ENCODE assay signal across 8 cellular contexts in the genomic region with DNA sequence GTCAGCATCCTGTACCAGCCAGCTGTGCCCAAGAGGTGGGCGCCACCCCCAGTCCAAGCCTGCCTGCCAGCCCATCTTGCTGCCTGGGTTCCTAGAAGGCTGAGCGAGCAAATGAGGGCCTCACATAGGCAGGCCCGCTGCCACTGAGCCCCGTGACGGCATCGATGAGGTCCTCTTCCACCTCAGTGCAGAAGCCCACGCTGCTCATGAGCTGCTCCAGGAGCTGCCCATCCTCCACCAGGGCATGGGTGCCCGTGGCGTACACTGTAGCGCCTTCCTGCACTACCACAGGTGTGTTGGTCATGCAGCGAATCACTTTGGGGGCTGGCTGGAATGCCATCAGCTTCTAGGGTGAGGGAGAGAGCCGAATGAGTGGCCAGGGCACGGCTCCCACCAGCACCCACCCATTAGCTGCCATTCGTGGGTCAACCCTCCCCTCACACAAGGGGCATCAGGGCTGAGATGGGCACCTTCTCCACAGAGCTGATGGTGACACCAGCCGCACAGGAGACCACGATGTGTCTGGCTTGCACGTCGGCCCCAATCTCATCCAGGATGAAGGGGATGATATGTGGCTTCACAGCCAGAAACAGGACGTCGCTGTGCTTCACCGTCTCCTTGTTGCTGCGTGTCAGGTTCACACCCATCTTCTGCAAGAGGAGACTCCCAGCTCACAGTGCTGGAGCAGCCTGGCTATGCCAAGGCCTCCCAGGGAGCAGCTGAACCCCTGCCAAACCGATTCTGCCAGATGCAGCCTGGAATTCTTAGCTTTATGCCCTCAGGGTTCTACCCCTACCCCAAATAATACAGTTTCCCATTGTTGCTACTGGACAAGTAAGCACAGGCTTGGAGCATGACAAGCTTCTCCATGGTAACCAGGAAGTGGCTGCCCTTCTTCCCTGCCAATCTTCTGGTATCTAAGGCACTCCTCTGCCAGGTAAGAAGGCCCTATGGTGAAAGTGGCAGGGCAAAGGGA. TPM values are rescaled to one million over a fixed set of nuclear protein-coding genes. Genes with fewer than 3 reads are reported as not detected.
A peak's percentile ranks its signal among the peaks of the same experiment; 100 is the strongest.
DNase-seq lines count a peak whose midpoint lies in the region; ATAC-seq and TF ChIP-seq lines count a peak whose summit lies in the region.
"Had no signal": no experiment of that assay in that cellular context is flagged by ENCODE, and none has a peak within 500 bp of the region (broad histone marks: within the 10 kb centered on the region; RNA-seq: fewer than 3 reads in every experiment).

No MANE protein-coding gene starts in this region.

- H3K4me3 ChIP-seq in neuronal stem cell (ENCODE audit: low read length in 2 of 2) (peak overlapping the region in 1 of 2 donors; percentile 97), ascending aorta (no peak overlapping the region), left lung (no peak overlapping the region)

- peak overlapping the region; percentile 99 for H3K4me3 Mint-ChIP-seq in MCF 10A (ENCODE audit: unreplicated experiment)

- peaks cover 29 to 56% of the 10 kb centered on the region in 2 donors for H3K36me3 ChIP-seq in neuronal stem cell (replicated peaks in 1 of 2; ENCODE audit: control insufficient read depth in 2 of 2, insufficient read depth in 2 of 2, low read length in 2 of 2)
- H3K36me3 ChIP-seq in ascending aorta: peaks cover 18 to 31% of the 10 kb centered on the region in 2 donors
- peaks cover 0 to 50% of the 10 kb centered on the region in 2 donors for H3K36me3 ChIP-seq in left lung

- peaks cover 50% of the 10 kb centered on the region for H3K4me1 Mint-ChIP-seq in MCF 10A (ENCODE audit: insufficient read depth, unreplicated experiment)

- H4K91ac ChIP-seq in neuronal stem cell (ENCODE audit: low read depth, low read length, poor library complexity): no peak overlapping the region

- no peaks in the 10 kb centered on the region for H3K27me3 Mint-ChIP-seq in MCF 10A (ENCODE audit: insufficient read depth, unreplicated experiment)

- H3K27ac ChIP-seq in neuronal stem cell (replicated peaks; ENCODE audit: low read length) (no peak overlapping the region), ascending aorta (no peak overlapping the region), left lung (peak overlapping the region in 1 of 2 donors; percentile 97)

- H3K4me1 ChIP-seq in neuronal stem cell (ENCODE audit: control insufficient read depth in 2 of 2, insufficient read depth in 1 of 2, low read depth in 1 of 2, low read length in 2 of 2) (peaks cover 3% of the 10 kb centered on the region in 2 donors), ascending aorta (peaks cover 6 to 19% of the 10 kb centered on the region in 2 donors), left lung (peaks cover 12 to 43% of the 10 kb centered on the region in 2 donors)

- no peaks in the 10 kb centered on the region for H3K9me3 Mint-ChIP-seq in MCF 10A (ENCODE audit: unreplicated experiment)

- DNase-seq in NCI-H2029 treated with DMSO at 0.1 percent for 48 hours (lab: John Stamatoyannopoulos, UW) (peak; percentile 68), MCF 10A (ENCODE audit: unreplicated experiment) (peak; percentile 100), neuronal stem cell (ENCODE audit: low spot score) (no peak), ascending aorta (ENCODE audit: low spot score in 2 of 2) (no peak), NCI-H2171 (lab: John Stamatoyannopoulos, UW) (no peak), left lung (no peak)

- CTCF ChIA-PET in MCF 10A (lab: Yijun Ruan, JAX): interaction anchor here (0.6 to 4.7 kb wide), 21 partner anchors 10 to 447 kb away, joined by 3 to 34 read pairs (median 4); a partner anchor contains a TSS

- H3K27ac Mint-ChIP-seq in MCF 10A (ENCODE audit: low read depth, unreplicated experiment): peak overlapping the region; percentile 95

- H3K9me3 ChIP-seq in neuronal stem cell (replicated peaks in 1 of 2; ENCODE audit: control insufficient read depth in 2 of 2, insufficient read depth in 1 of 2, low read depth in 1 of 2, low read length in 2 of 2) (no peaks in the 10 kb centered on the region), ascending aorta (no peaks in the 10 kb centered on the region), left lung (no peaks in the 10 kb centered on the region)

- H3K79me1 ChIP-seq in neuronal stem cell (ENCODE audit: low read depth, low read length): peaks cover 15% of the 10 kb centered on the region

- H2BK15ac ChIP-seq in neuronal stem cell (ENCODE audit: low read length): no peak overlapping the region

- no peak overlapping the region for H3K4ac ChIP-seq in neuronal stem cell (ENCODE audit: low read length)

- no peak overlapping the region for H3K18ac ChIP-seq in neuronal stem cell (ENCODE audit: low read length)

- peak; percentile 16 for TF ChIP-seq POLR2A in GM15510 (IDR thresholded peaks at IDR 0.05; ENCODE audit: borderline replicate concordance, extremely low read depth, insufficient read length)

- H3K23ac ChIP-seq in neuronal stem cell (ENCODE audit: low read depth, low read length, poor library complexity): peak overlapping the region; percentile 57

- H3K9ac ChIP-seq in neuronal stem cell (ENCODE audit: low read depth, low read length, poor library complexity): peak overlapping the region; percentile 60

- WGBS in neuronal stem cell (ENCODE audit: extremely low coverage in 2 of 2, insufficient read length in 2 of 2, insufficient replicate concordance in 1 of 2), 2 donors: no CpG with 5 or more reads among the region's 23 CpGs

- no peak overlapping the region for H2AK5ac ChIP-seq in neuronal stem cell (ENCODE audit: low read depth, low read length)

- no peak overlapping the region for H3K14ac ChIP-seq in neuronal stem cell (ENCODE audit: low read length)

- no peak overlapping the region for H3K4me2 ChIP-seq in neuronal stem cell (ENCODE audit: insufficient read depth, low read length, poor library complexity, severe bottlenecking)

- H3K27me3 ChIP-seq in neuronal stem cell (ENCODE audit: control insufficient read depth in 3 of 3, insufficient read depth in 3 of 3, low read depth in 1 of 3, low read length in 3 of 3): no peaks in the 10 kb centered on the region
- no peaks in the 10 kb centered on the region for H3K27me3 ChIP-seq in ascending aorta
- no peaks in the 10 kb centered on the region for H3K27me3 ChIP-seq in left lung

- H2AFZ ChIP-seq in neuronal stem cell (ENCODE audit: low read length): no peak overlapping the region

- TF ChIP-seq CTCF in MCF 10A (IDR thresholded peaks at IDR 0.05; ENCODE audit: unreplicated experiment) (no peak), ascending aorta (IDR thresholded peaks at IDR 0.05) (no peak), left lung (IDR thresholded peaks at IDR 0.05) (no peak)

- peak overlapping the region; percentile 1 for H2BK120ac ChIP-seq in neuronal stem cell (ENCODE audit: low read depth, low read length)

- POLR2A ChIA-PET in MCF 10A (lab: Yijun Ruan, JAX): interaction anchor here (0.6 to 10.0 kb wide), 55 partner anchors 7 to 496 kb away, joined by 3 to 263 read pairs (median 4); a partner anchor contains a TSS

- BruUV-seq in MCF 10A (replicated peaks; lab: Mats Ljungman, UMichigan): no TSS peak

- no peak overlapping the region for H4K8ac ChIP-seq in neuronal stem cell (ENCODE audit: low read depth, low read length)

- peaks cover 56% of the 10 kb centered on the region for H3K36me3 Mint-ChIP-seq in MCF 10A (ENCODE audit: insufficient read depth, unreplicated experiment)

- no peak overlapping the region for H2BK12ac ChIP-seq in neuronal stem cell (ENCODE audit: low read length)

- intact Hi-C loops in MCF 10A (cut with micrococcal nuclease): no loop called here
- intact Hi-C loops in ascending aorta (cut with DNase I): loop anchor here (5.0 to 10.0 kb wide), 3 partner anchors 265 to 495 kb away; a partner anchor contains a TSS
- intact Hi-C loops in left lung (cut with DNase I): no loop called here

- ATAC-seq in left lung: no peak

- no peak overlapping the region for H2BK5ac ChIP-seq in neuronal stem cell (ENCODE audit: low read length)

RNA-seq across cellular contexts. Expression of a gene that starts 2.0 kb away (rescaled TPM):
- 172 and 173 TPM in 2 replicates for total RNA-seq in MCF 10A (2022)
- 52.5 TPM for polyA plus RNA-seq in neuronal stem cell (2013, experiment 1 of 2)
- polyA plus RNA-seq in neuronal stem cell (2013, experiment 2 of 2): 54.2 TPM
- 126 TPM for total RNA-seq in ascending aorta
- total RNA-seq in left lung: 10 to 100 TPM; 52.7 to 59.8 TPM

RNA-seq across cellular contexts. Expression of a gene that starts 19.0 kb away (rescaled TPM):
- total RNA-seq in MCF 10A (2022): not detected in 2 replicates
- polyA plus RNA-seq in neuronal stem cell (2013, experiment 1 of 2): 0.11 TPM
- polyA plus RNA-seq in neuronal stem cell (2013, experiment 2 of 2): 0.10 TPM
- total RNA-seq in ascending aorta: 2.6 TPM
- under 1 TPM in 1 of 2 donors, not detected in 1; 0.17 TPM for total RNA-seq in left lung
- total RNA-seq: dermis microvascular lymphatic vessel endothelial cell had no signal

RNA-seq across cellular contexts. Expression of a gene that starts 33.1 kb away (rescaled TPM):
- not detected in 2 replicates for total RNA-seq in MCF 10A (2022)
- 0.33 TPM for polyA plus RNA-seq in neuronal stem cell (2013, experiment 1 of 2)
- 0.21 TPM for polyA plus RNA-seq in neuronal stem cell (2013, experiment 2 of 2)
- not detected for total RNA-seq in ascending aorta
- total RNA-seq in left lung: under 1 TPM in 1 of 2 donors, not detected in 1; 0.61 TPM
- total RNA-seq: dermis microvascular lymphatic vessel endothelial cell had no signal

RNA-seq across cellular contexts. Expression of a gene that starts 39.8 kb away (rescaled TPM):
- total RNA-seq in MCF 10A (2022): 52.1 and 71.2 TPM in 2 replicates
- 9.6 TPM for polyA plus RNA-seq in neuronal stem cell (2013, experiment 1 of 2)
- polyA plus RNA-seq in neuronal stem cell (2013, experiment 2 of 2): 8.6 TPM
- total RNA-seq in ascending aorta: 41.3 TPM
- 10 to 100 TPM; 77.4 to 98.5 TPM for total RNA-seq in left lung

Comparison
In these comparisons a context has a peak if more than half of its experiments do, and no peak if none do; other contexts are left out.
1. DNase-seq: peak in NCI-H2029 treated with DMSO at 0.1 percent for 48 hours (single experiment) and MCF 10A (single experiment); none in neuronal stem cell (single experiment), ascending aorta (0 of 2), NCI-H2171 (single experiment) and left lung (0 of 2).